In genomic region chr7:68417002-68417401, GRCh38 we compare ENCODE assay signal across 2 cellular contexts.
"Had no signal": no experiment of that assay in that cellular context is flagged by ENCODE, and none has a peak within 500 bp of the region (broad histone marks: within the 10 kb centered on the region; RNA-seq: fewer than 3 reads in every experiment).

No MANE protein-coding gene starts in this region.

- DNase-seq: IMR-90, KG1 had no signal
